Comparison of ENCODE assay signal across 24 cellular contexts in the genomic region with DNA sequence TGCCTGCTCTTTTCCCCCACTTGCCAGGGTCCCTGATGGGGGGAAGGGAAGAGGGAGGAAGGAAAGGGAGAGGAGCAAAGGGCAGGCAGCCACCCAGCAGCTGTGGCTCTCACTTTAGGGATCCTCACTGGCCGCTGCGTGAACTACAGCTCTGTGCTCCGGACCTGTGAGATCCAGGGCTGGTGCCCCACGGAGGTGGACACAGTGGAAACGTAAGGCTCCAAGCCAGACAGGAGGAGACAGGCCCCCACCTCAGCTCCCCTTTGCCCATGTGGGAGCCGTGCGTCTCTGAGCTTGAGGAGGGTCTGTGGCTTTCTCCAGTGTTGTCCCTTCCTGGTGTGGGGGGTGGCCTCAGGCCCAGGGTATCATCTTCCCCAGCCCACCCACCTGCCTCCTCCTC. TPM values are rescaled to one million over a fixed set of nuclear protein-coding genes. Genes with fewer than 3 reads are reported as not detected.
DNase-seq lines count a peak whose midpoint lies in the region; ATAC-seq, FAIRE-seq and TF ChIP-seq lines count a peak whose summit lies in the region.
"Had no signal": no experiment of that assay in that cellular context is flagged by ENCODE, and none has a peak within 500 bp of the region (broad histone marks: within the 10 kb centered on the region; RNA-seq: fewer than 3 reads in every experiment).

No MANE protein-coding gene starts in this region.

- intact Hi-C loops in HepG2 (cut with micrococcal nuclease; ENCODE audit: unreplicated experiment) = loop anchor here (5.0 to 10.0 kb wide), 2 partner anchors 71 to 213 kb away; no protein-coding TSS in a partner anchor
- intact Hi-C loops in right lobe of liver (cut with DNase I) = loop anchor here (10.0 kb wide), 2 partner anchors 137 to 297 kb away; a partner anchor contains a TSS

- H3K4me3 ChIP-seq in HepG2 (replicated peaks in 1 of 3; ENCODE audit: insufficient read depth in 1 of 3, low read depth in 2 of 3, low read length in 3 of 3) = no peak overlapping the region
- no peak overlapping the region for H3K4me3 ChIP-seq in right lobe of liver
- no peak overlapping the region for H3K4me3 ChIP-seq in mesenchymal stem cell (ENCODE audit: insufficient read depth in 1 of 2, low read depth in 1 of 2, low read length in 2 of 2)

- H2AFZ ChIP-seq in HepG2 (ENCODE audit: low read length) (no peak overlapping the region), mesenchymal stem cell (ENCODE audit: low read depth, low read length) (no peak overlapping the region)

- TF ChIP-seq EP300 in HepG2 (IDR thresholded peaks at IDR 0.05; ENCODE audit: low read depth in 2 of 2, low read length in 2 of 2) = no peak
- TF ChIP-seq EP300 in HepG2 (CRISPR knock-in tag; IDR thresholded peaks at IDR 0.05; ENCODE audit: borderline replicate concordance) = no peak

- no peak overlapping the region for H2BK5ac ChIP-seq in mesenchymal stem cell (ENCODE audit: low read depth, low read length, poor library complexity, severe bottlenecking)

- H3K18ac ChIP-seq in mesenchymal stem cell (ENCODE audit: low read depth in 1 of 2, low read length in 2 of 2) = no peak overlapping the region

- peaks cover 1 to 19% of the 10 kb centered on the region in 2 experiments; a peak in 4 of 5 replicates for H3K27me3 ChIP-seq in HepG2 (ENCODE audit: control insufficient read depth in 1 of 2, insufficient read depth in 2 of 2, low read length in 2 of 2)
- H3K27me3 ChIP-seq in right lobe of liver = no peaks in the 10 kb centered on the region
- H3K27me3 ChIP-seq in mesenchymal stem cell (ENCODE audit: control insufficient read depth in 1 of 2, insufficient read depth in 1 of 2, low read length in 2 of 2) = peaks cover 0 to 29% of the 10 kb centered on the region in 2 experiments

- ATAC-seq in HepG2 = peak; percentile 63
- no peak for ATAC-seq in right lobe of liver
- ATAC-seq in stimulated activated effector memory CD8-positive, alpha-beta T cell treated with anti-CD3 and anti-CD28 coated beads, Interleukin-12 subunit alpha, Interleukin-12 subunit beta, amount 100 ng/mL, for 72 hours = no peak
- ATAC-seq in GM21515 (IDR thresholded peaks at IDR 0.05; ENCODE audit: unreplicated experiment) = no peak
- ATAC-seq: Right ventricle myocardium inferior had no signal

- CTCF ChIA-PET in HepG2 (lab: Yijun Ruan, JAX; ENCODE audit: low intra/inter-chr PET ratio, low total read pairs) = no interaction called here

- no peaks in the 10 kb centered on the region for H3K9me3 Mint-ChIP-seq in stimulated activated effector memory CD8-positive, alpha-beta T cell treated with anti-CD3 and anti-CD28 coated beads, Interleukin-12 subunit alpha, Interleukin-12 subunit beta, amount 100 ng/mL, for 72 hours

- in situ Hi-C loops in HepG2 (cut with HindIII; ENCODE audit: extremely low pct_ligation_motif_present, low pct_unique_long_range_greater_than_20kb) = loop anchor here (5.0 to 10.0 kb wide), 4 partner anchors 109 to 294 kb away; a partner anchor contains a TSS

- POLR2A ChIA-PET in HepG2 (lab: Yijun Ruan, JAX) = no interaction called here

- no peak for FAIRE-seq in HepG2 (lab: Jason Lieb, UNC)
- FAIRE-seq: GM18507, GM19239 had no signal

- no peak overlapping the region for H2AK5ac ChIP-seq in mesenchymal stem cell (ENCODE audit: low read length, severe bottlenecking)

- no peak overlapping the region for H2BK15ac ChIP-seq in mesenchymal stem cell (ENCODE audit: low read depth, poor library complexity, severe bottlenecking)

- peak overlapping the region; percentile 88 for H3K27ac Mint-ChIP-seq in stimulated activated effector memory CD8-positive, alpha-beta T cell treated with anti-CD3 and anti-CD28 coated beads, Interleukin-12 subunit alpha, Interleukin-12 subunit beta, amount 100 ng/mL, for 72 hours

- no peaks in the 10 kb centered on the region for H4K20me1 ChIP-seq in HepG2 (ENCODE audit: insufficient read depth, low read length)

- H3K9ac ChIP-seq in HepG2 (ENCODE audit: insufficient read depth, low read depth, low read length) (peak overlapping the region; percentile 11; the same call in 1 of the 2 replicates), mesenchymal stem cell (ENCODE audit: low read length) (no peak overlapping the region)

- H3K79me1 ChIP-seq in mesenchymal stem cell (replicated peaks; ENCODE audit: low read length, poor library complexity, severe bottlenecking) = no peaks in the 10 kb centered on the region

- H3K4me2 ChIP-seq in HepG2 (ENCODE audit: low read depth, low read length) (peak overlapping the region; percentile 59), mesenchymal stem cell (ENCODE audit: low read length, poor library complexity, severe bottlenecking) (no peak overlapping the region)

- no peak overlapping the region for H3K4ac ChIP-seq in mesenchymal stem cell (ENCODE audit: low read depth in 1 of 2, low read length in 2 of 2)

- H3K14ac ChIP-seq in mesenchymal stem cell (ENCODE audit: low read length in 2 of 2) = no peak overlapping the region

- no TSS peak for BruUV-seq in HepG2 (replicated peaks; lab: Mats Ljungman, UMichigan)

- TF ChIP-seq CTCF in HepG2 (CRISPR knock-in tag; IDR thresholded peaks at IDR 0.05) (peak; percentile 10; the same call in 1 of the 2 replicates), right lobe of liver (IDR thresholded peaks at IDR 0.05) (no peak)

- TF ChIP-seq POLR2A in HepG2 (IDR thresholded peaks at IDR 0.05; ENCODE audit: insufficient read depth in 1 of 2, low read depth in 2 of 2, low read length in 2 of 2) (no peak), right lobe of liver (IDR thresholded peaks at IDR 0.05) (no peak)

- H3K9me3 ChIP-seq in HepG2 (ENCODE audit: low read length) = no peaks in the 10 kb centered on the region
- no peaks in the 10 kb centered on the region for H3K9me3 ChIP-seq in right lobe of liver
- peaks cover 12% of the 10 kb centered on the region for H3K9me3 ChIP-seq in mesenchymal stem cell (ENCODE audit: control insufficient read depth, low read length)

- no peaks in the 10 kb centered on the region for H3K79me2 ChIP-seq in HepG2 (ENCODE audit: insufficient read depth, low read length)

- no peak overlapping the region for H3K23ac ChIP-seq in mesenchymal stem cell (ENCODE audit: low read length in 2 of 2)

- H3K27ac ChIP-seq in HepG2 (ENCODE audit: extremely low read length, insufficient read depth, low read length) (no peak overlapping the region), right lobe of liver (no peak overlapping the region), mesenchymal stem cell (ENCODE audit: low read length, poor library complexity, severe bottlenecking) (no peak overlapping the region)
- H3K27ac ChIP-seq: C4-2B had no signal

- H2BK120ac ChIP-seq in mesenchymal stem cell (ENCODE audit: low read depth, low read length) = no peak overlapping the region

- H4K8ac ChIP-seq in mesenchymal stem cell (ENCODE audit: low read length) = no peak overlapping the region

- H3K4me1 ChIP-seq in HepG2 (ENCODE audit: insufficient read depth, low read length) (peaks cover 53% of the 10 kb centered on the region), right lobe of liver (no peaks in the 10 kb centered on the region), mesenchymal stem cell (ENCODE audit: control insufficient read depth, insufficient read depth, low read depth, low read length) (peaks cover 3% of the 10 kb centered on the region)

- H3K4me1 Mint-ChIP-seq in stimulated activated effector memory CD8-positive, alpha-beta T cell treated with anti-CD3 and anti-CD28 coated beads, Interleukin-12 subunit alpha, Interleukin-12 subunit beta, amount 100 ng/mL, for 72 hours = peaks cover 9% of the 10 kb centered on the region

- TF ChIP-seq RAD21 in HepG2 (CRISPR knock-in tag; IDR thresholded peaks at IDR 0.05) = no peak

- WGBS in HepG2 (ENCODE audit: low lambda C conversion rate) = 3% methylated on average over 5 of the region's 7 CpGs
- WGBS in right lobe of liver (ENCODE audit: insufficient coverage, low coverage, low lambda C conversion rate, missing lambda C conversion rate) = no CpG with 5 or more reads among the region's 7 CpGs
- 76% methylated on average over 3 of the region's 7 CpGs for WGBS in mesenchymal stem cell

- H3K36me3 ChIP-seq in HepG2 (replicated peaks in 1 of 2; ENCODE audit: control insufficient read depth in 1 of 2, insufficient read depth in 2 of 2, low read length in 2 of 2) (no peaks in the 10 kb centered on the region), right lobe of liver (no peaks in the 10 kb centered on the region), mesenchymal stem cell (ENCODE audit: control insufficient read depth in 1 of 2, insufficient read depth in 2 of 2, low read depth in 1 of 2, low read length in 2 of 2) (no peaks in the 10 kb centered on the region)

- no peak overlapping the region for H3K4me3 Mint-ChIP-seq in stimulated activated effector memory CD8-positive, alpha-beta T cell treated with anti-CD3 and anti-CD28 coated beads, Interleukin-12 subunit alpha, Interleukin-12 subunit beta, amount 100 ng/mL, for 72 hours
- H3K4me3 Mint-ChIP-seq: CD8-positive, alpha-beta memory T cell had no signal

- H2BK12ac ChIP-seq in mesenchymal stem cell (ENCODE audit: low read length in 2 of 2) = no peak overlapping the region

- H4K91ac ChIP-seq in mesenchymal stem cell (ENCODE audit: low read length) = peak overlapping the region; percentile 4

- DNase-seq in HepG2 (ENCODE audit: low spot score) (no peak), right lobe of liver (no peak), mesenchymal stem cell (no peak), NCI-H748 treated with DMSO at 0.1 percent for 48 hours (lab: John Stamatoyannopoulos, UW) (no peak)
- no peak for DNase-seq in stimulated activated effector memory CD8-positive, alpha-beta T cell treated with anti-CD3 and anti-CD28 coated beads, Interleukin-12 subunit alpha, Interleukin-12 subunit beta, amount 100 ng/mL, for 72 hours (ENCODE audit: low spot score in 2 of 2)
- DNase-seq: Calu3; CD8-positive, alpha-beta memory T cell; DMS153; Kasumi-1; NCI-H1694; NCI-H2081; NCI-H2171; NCI-H345; NCI-H524 had no signal

- no peaks in the 10 kb centered on the region for H3K36me3 Mint-ChIP-seq in stimulated activated effector memory CD8-positive, alpha-beta T cell treated with anti-CD3 and anti-CD28 coated beads, Interleukin-12 subunit alpha, Interleukin-12 subunit beta, amount 100 ng/mL, for 72 hours

RNA-seq across cellular contexts. Expression of a gene that starts 9.9 kb away (rescaled TPM):
- total RNA-seq in HepG2 (2016; rRNA removed; fragmentation: Illumina TruSeq; extraction: Trizol) (not detected in 2 replicates), right lobe of liver (1 to 10 TPM in 1 of 6 experiments, under 1 TPM in 3, not detected in 2; 0.63 to 2.1 (median 0.77) TPM)
- not detected in 2 replicates for total RNA-seq in HepG2 (2016; cell fraction: cytosol; rRNA removed; fragmentation: Illumina TruSeq; extraction: Trizol; ENCODE audit: low read depth)
- not detected in 2 replicates for total RNA-seq in HepG2 (2016; cell fraction: insoluble cytoplasmic fraction; rRNA removed; fragmentation: Illumina TruSeq; extraction: Trizol)
- not detected in 2 replicates for total RNA-seq in HepG2 (2016; cell fraction: membrane; rRNA removed; fragmentation: Illumina TruSeq; extraction: Trizol)
- not detected in 2 replicates for total RNA-seq in HepG2 (2016; cell fraction: nucleus; rRNA removed; fragmentation: Illumina TruSeq; extraction: Trizol)
- polyA plus RNA-seq in HepG2 (2011; rRNA removed) = 0.08 and 0.20 TPM in 2 replicates
- polyA plus RNA-seq in HepG2 (2011; cell fraction: cytosol; rRNA removed) = 0.05 and 0.13 TPM in 2 replicates
- 0.31 and 0.35 TPM in 2 replicates for polyA plus RNA-seq in HepG2 (2011; cell fraction: nucleus; rRNA removed)
- 0.13 TPM in 1 of 2 replicates, not detected in the other for polyA plus RNA-seq in HepG2 (2012)
- not detected in 2 replicates for polyA plus RNA-seq in HepG2 (2016; cell fraction: cytosol; fragmentation: Illumina TruSeq; extraction: Trizol; ENCODE audit: low read depth)
- not detected in 2 replicates for polyA plus RNA-seq in HepG2 (2016; cell fraction: insoluble cytoplasmic fraction; fragmentation: Illumina TruSeq; extraction: Trizol; ENCODE audit: low read depth)
- not detected in 2 replicates for polyA plus RNA-seq in HepG2 (2016; cell fraction: membrane; fragmentation: Illumina TruSeq; extraction: Trizol; ENCODE audit: low read depth)
- not detected in 2 replicates for polyA plus RNA-seq in HepG2 (2016; cell fraction: nucleus; fragmentation: Illumina TruSeq; extraction: Trizol; ENCODE audit: insufficient read depth, low read depth)
- 0.21 TPM in 1 of 2 replicates, not detected in the other for polyA minus RNA-seq in HepG2 (2011; rRNA and poly(A)+ RNA removed; ENCODE audit: low replicate concordance)
- not detected in 2 replicates for polyA minus RNA-seq in HepG2 (2011; cell fraction: cytosol; rRNA and poly(A)+ RNA removed)
- polyA minus RNA-seq in HepG2 (2011; cell fraction: nucleus; rRNA and poly(A)+ RNA removed) = 0.26 TPM in 1 of 2 replicates, not detected in the other
- not detected for polyA plus RNA-seq in mesenchymal stem cell (2013, experiment 1 of 2)
- polyA plus RNA-seq in mesenchymal stem cell (2013, experiment 2 of 2) = not detected
- total RNA-seq: A172; Calu3; CD8-positive, alpha-beta memory T cell; H4; MCF 10A; SK-MEL-5 had no signal
- polyA plus RNA-seq: CD8-positive, alpha-beta memory T cell had no signal

RNA-seq across cellular contexts. Expression of a gene that starts 12.4 kb away (rescaled TPM):
- 129 and 175 TPM in 2 replicates for total RNA-seq in HepG2 (2016; rRNA removed; fragmentation: Illumina TruSeq; extraction: Trizol)
- total RNA-seq in HepG2 (2016; cell fraction: cytosol; rRNA removed; fragmentation: Illumina TruSeq; extraction: Trizol; ENCODE audit: low read depth) = 39.5 and 48.1 TPM in 2 replicates
- 132 and 160 TPM in 2 replicates for total RNA-seq in HepG2 (2016; cell fraction: insoluble cytoplasmic fraction; rRNA removed; fragmentation: Illumina TruSeq; extraction: Trizol)
- total RNA-seq in HepG2 (2016; cell fraction: membrane; rRNA removed; fragmentation: Illumina TruSeq; extraction: Trizol) = 80.0 and 85.8 TPM in 2 replicates
- total RNA-seq in HepG2 (2016; cell fraction: nucleus; rRNA removed; fragmentation: Illumina TruSeq; extraction: Trizol) = 62.2 and 67.3 TPM in 2 replicates
- 86.4 and 93.6 TPM in 2 replicates for polyA plus RNA-seq in HepG2 (2011; rRNA removed)
- 92.2 and 107 TPM in 2 replicates for polyA plus RNA-seq in HepG2 (2011; cell fraction: cytosol; rRNA removed)
- polyA plus RNA-seq in HepG2 (2011; cell fraction: nucleus; rRNA removed) = 43.4 and 45.7 TPM in 2 replicates
- polyA plus RNA-seq in HepG2 (2012) = 66.6 and 80.8 TPM in 2 replicates
- 42.7 and 45.8 TPM in 2 replicates for polyA plus RNA-seq in HepG2 (2016; cell fraction: cytosol; fragmentation: Illumina TruSeq; extraction: Trizol; ENCODE audit: low read depth)
- polyA plus RNA-seq in HepG2 (2016; cell fraction: insoluble cytoplasmic fraction; fragmentation: Illumina TruSeq; extraction: Trizol; ENCODE audit: low read depth) = 210 and 213 TPM in 2 replicates
- 68.1 and 80.7 TPM in 2 replicates for polyA plus RNA-seq in HepG2 (2016; cell fraction: membrane; fragmentation: Illumina TruSeq; extraction: Trizol; ENCODE audit: low read depth)
- 109 and 126 TPM in 2 replicates for polyA plus RNA-seq in HepG2 (2016; cell fraction: nucleus; fragmentation: Illumina TruSeq; extraction: Trizol; ENCODE audit: insufficient read depth, low read depth)
- polyA minus RNA-seq in HepG2 (2011; rRNA and poly(A)+ RNA removed; ENCODE audit: low replicate concordance) = 177 and 420 TPM in 2 replicates
- 65.8 and 69.2 TPM in 2 replicates for polyA minus RNA-seq in HepG2 (2011; cell fraction: cytosol; rRNA and poly(A)+ RNA removed)
- 20.9 and 25.1 TPM in 2 replicates for polyA minus RNA-seq in HepG2 (2011; cell fraction: nucleus; rRNA and poly(A)+ RNA removed)
- total RNA-seq in right lobe of liver = 10 to 100 TPM; 24.5 to 47.9 (median 29.9) TPM
- 79.2 TPM for polyA plus RNA-seq in mesenchymal stem cell (2013, experiment 1 of 2)
- 75.1 TPM for polyA plus RNA-seq in mesenchymal stem cell (2013, experiment 2 of 2)

RNA-seq across cellular contexts. Expression of a gene that starts 23.3 kb away (rescaled TPM):
- total RNA-seq in HepG2 (2016; rRNA removed; fragmentation: Illumina TruSeq; extraction: Trizol) = 12.2 and 13.7 TPM in 2 replicates
- 1.2 and 1.4 TPM in 2 replicates for total RNA-seq in HepG2 (2016; cell fraction: cytosol; rRNA removed; fragmentation: Illumina TruSeq; extraction: Trizol; ENCODE audit: low read depth)
- total RNA-seq in HepG2 (2016; cell fraction: insoluble cytoplasmic fraction; rRNA removed; fragmentation: Illumina TruSeq; extraction: Trizol) = 9.9 and 16.7 TPM in 2 replicates
- 1.9 and 3.6 TPM in 2 replicates for total RNA-seq in HepG2 (2016; cell fraction: membrane; rRNA removed; fragmentation: Illumina TruSeq; extraction: Trizol)
- 19.5 and 21.4 TPM in 2 replicates for total RNA-seq in HepG2 (2016; cell fraction: nucleus; rRNA removed; fragmentation: Illumina TruSeq; extraction: Trizol)
- polyA plus RNA-seq in HepG2 (2011; rRNA removed) = 15.0 and 15.5 TPM in 2 replicates
- 6.7 and 7.0 TPM in 2 replicates for polyA plus RNA-seq in HepG2 (2011; cell fraction: cytosol; rRNA removed)
- polyA plus RNA-seq in HepG2 (2011; cell fraction: nucleus; rRNA removed) = 64.2 and 69.6 TPM in 2 replicates
- polyA plus RNA-seq in HepG2 (2012) = 17.3 and 21.8 TPM in 2 replicates
- polyA plus RNA-seq in HepG2 (2016; cell fraction: cytosol; fragmentation: Illumina TruSeq; extraction: Trizol; ENCODE audit: low read depth) = 0.26 and 1.5 TPM in 2 replicates
- polyA plus RNA-seq in HepG2 (2016; cell fraction: insoluble cytoplasmic fraction; fragmentation: Illumina TruSeq; extraction: Trizol; ENCODE audit: low read depth) = 13.8 and 16.2 TPM in 2 replicates
- polyA plus RNA-seq in HepG2 (2016; cell fraction: membrane; fragmentation: Illumina TruSeq; extraction: Trizol; ENCODE audit: low read depth) = 2.1 and 3.5 TPM in 2 replicates
- polyA plus RNA-seq in HepG2 (2016; cell fraction: nucleus; fragmentation: Illumina TruSeq; extraction: Trizol; ENCODE audit: insufficient read depth, low read depth) = 46.6 and 51.1 TPM in 2 replicates
- polyA minus RNA-seq in HepG2 (2011; rRNA and poly(A)+ RNA removed; ENCODE audit: low replicate concordance) = 33.6 and 51.4 TPM in 2 replicates
- polyA minus RNA-seq in HepG2 (2011; cell fraction: cytosol; rRNA and poly(A)+ RNA removed) = 7.7 and 9.8 TPM in 2 replicates
- polyA minus RNA-seq in HepG2 (2011; cell fraction: nucleus; rRNA and poly(A)+ RNA removed) = 22.8 and 23.6 TPM in 2 replicates
- 100 to 1,000 TPM in 2 of 6 experiments, 10 to 100 TPM in 4; 52.4 to 124 (median 92.7) TPM for total RNA-seq in right lobe of liver
- 141 TPM for polyA plus RNA-seq in mesenchymal stem cell (2013, experiment 1 of 2)
- 142 TPM for polyA plus RNA-seq in mesenchymal stem cell (2013, experiment 2 of 2)

RNA-seq across cellular contexts. Expression of a gene that starts 32.9 kb away (rescaled TPM):
- total RNA-seq in HepG2 (2016; rRNA removed; fragmentation: Illumina TruSeq; extraction: Trizol) (not detected in 2 replicates), right lobe of liver (not detected)
- not detected in 2 replicates for total RNA-seq in HepG2 (2016; cell fraction: cytosol; rRNA removed; fragmentation: Illumina TruSeq; extraction: Trizol; ENCODE audit: low read depth)
- not detected in 2 replicates for total RNA-seq in HepG2 (2016; cell fraction: insoluble cytoplasmic fraction; rRNA removed; fragmentation: Illumina TruSeq; extraction: Trizol)
- not detected in 2 replicates for total RNA-seq in HepG2 (2016; cell fraction: membrane; rRNA removed; fragmentation: Illumina TruSeq; extraction: Trizol)
- total RNA-seq in HepG2 (2016; cell fraction: nucleus; rRNA removed; fragmentation: Illumina TruSeq; extraction: Trizol) = not detected in 2 replicates
- not detected in 2 replicates for polyA plus RNA-seq in HepG2 (2011; rRNA removed)
- not detected in 2 replicates for polyA plus RNA-seq in HepG2 (2011; cell fraction: cytosol; rRNA removed)
- polyA plus RNA-seq in HepG2 (2011; cell fraction: nucleus; rRNA removed) = not detected in 2 replicates
- not detected in 2 replicates for polyA plus RNA-seq in HepG2 (2012)
- polyA plus RNA-seq in HepG2 (2016; cell fraction: cytosol; fragmentation: Illumina TruSeq; extraction: Trizol; ENCODE audit: low read depth) = not detected in 2 replicates
- not detected in 2 replicates for polyA plus RNA-seq in HepG2 (2016; cell fraction: insoluble cytoplasmic fraction; fragmentation: Illumina TruSeq; extraction: Trizol; ENCODE audit: low read depth)
- polyA plus RNA-seq in HepG2 (2016; cell fraction: membrane; fragmentation: Illumina TruSeq; extraction: Trizol; ENCODE audit: low read depth) = not detected in 2 replicates
- not detected in 2 replicates for polyA plus RNA-seq in HepG2 (2016; cell fraction: nucleus; fragmentation: Illumina TruSeq; extraction: Trizol; ENCODE audit: insufficient read depth, low read depth)
- polyA minus RNA-seq in HepG2 (2011; rRNA and poly(A)+ RNA removed; ENCODE audit: low replicate concordance) = not detected in 2 replicates
- not detected in 2 replicates for polyA minus RNA-seq in HepG2 (2011; cell fraction: cytosol; rRNA and poly(A)+ RNA removed)
- polyA minus RNA-seq in HepG2 (2011; cell fraction: nucleus; rRNA and poly(A)+ RNA removed) = not detected in 2 replicates
- polyA plus RNA-seq in mesenchymal stem cell (2013, experiment 1 of 2) = not detected
- not detected for polyA plus RNA-seq in mesenchymal stem cell (2013, experiment 2 of 2)
- total RNA-seq: A172; Calu3; CD8-positive, alpha-beta memory T cell; G401; H4; MCF 10A; Right ventricle myocardium inferior; SK-MEL-5 had no signal
- polyA plus RNA-seq: CD8-positive, alpha-beta memory T cell had no signal

RNA-seq across cellular contexts. Expression of a gene that starts 42.4 kb away (rescaled TPM):
- total RNA-seq in HepG2 (2016; rRNA removed; fragmentation: Illumina TruSeq; extraction: Trizol) = not detected in 2 replicates
- not detected in 2 replicates for total RNA-seq in HepG2 (2016; cell fraction: cytosol; rRNA removed; fragmentation: Illumina TruSeq; extraction: Trizol; ENCODE audit: low read depth)
- not detected in 2 replicates for total RNA-seq in HepG2 (2016; cell fraction: insoluble cytoplasmic fraction; rRNA removed; fragmentation: Illumina TruSeq; extraction: Trizol)
- total RNA-seq in HepG2 (2016; cell fraction: membrane; rRNA removed; fragmentation: Illumina TruSeq; extraction: Trizol) = not detected in 2 replicates
- not detected in 2 replicates for total RNA-seq in HepG2 (2016; cell fraction: nucleus; rRNA removed; fragmentation: Illumina TruSeq; extraction: Trizol)
- not detected in 2 replicates for polyA plus RNA-seq in HepG2 (2011; rRNA removed)
- polyA plus RNA-seq in HepG2 (2011; cell fraction: cytosol; rRNA removed) = 0.05 TPM in 1 of 2 replicates, not detected in the other
- not detected in 2 replicates for polyA plus RNA-seq in HepG2 (2011; cell fraction: nucleus; rRNA removed)
- polyA plus RNA-seq in HepG2 (2012) = not detected in 2 replicates
- polyA plus RNA-seq in HepG2 (2016; cell fraction: cytosol; fragmentation: Illumina TruSeq; extraction: Trizol; ENCODE audit: low read depth) = not detected in 2 replicates
- polyA plus RNA-seq in HepG2 (2016; cell fraction: insoluble cytoplasmic fraction; fragmentation: Illumina TruSeq; extraction: Trizol; ENCODE audit: low read depth) = not detected in 2 replicates
- not detected in 2 replicates for polyA plus RNA-seq in HepG2 (2016; cell fraction: membrane; fragmentation: Illumina TruSeq; extraction: Trizol; ENCODE audit: low read depth)
- polyA plus RNA-seq in HepG2 (2016; cell fraction: nucleus; fragmentation: Illumina TruSeq; extraction: Trizol; ENCODE audit: insufficient read depth, low read depth) = not detected in 2 replicates
- not detected in 2 replicates for polyA minus RNA-seq in HepG2 (2011; rRNA and poly(A)+ RNA removed; ENCODE audit: low replicate concordance)
- not detected in 2 replicates for polyA minus RNA-seq in HepG2 (2011; cell fraction: cytosol; rRNA and poly(A)+ RNA removed)
- polyA minus RNA-seq in HepG2 (2011; cell fraction: nucleus; rRNA and poly(A)+ RNA removed) = not detected in 2 replicates
- total RNA-seq in right lobe of liver = 1 to 10 TPM in 1 of 6 experiments, under 1 TPM in 3, not detected in 2; 0.39 to 1.2 (median 0.86) TPM
- polyA plus RNA-seq in mesenchymal stem cell (2013, experiment 1 of 2) = not detected
- 0.04 TPM for polyA plus RNA-seq in mesenchymal stem cell (2013, experiment 2 of 2)
- total RNA-seq: A172, Calu3, G401, H4, MCF 10A, Right ventricle myocardium inferior, SK-MEL-5 had no signal
- polyA plus RNA-seq: CD8-positive, alpha-beta memory T cell had no signal
